8 cellular contexts compared by ENCODE assay signal in genomic region chr9:4661165-4662095, GRCh38. TPM values are rescaled to one million over a fixed set of nuclear protein-coding genes. Genes with fewer than 3 reads are reported as not detected.
A peak's percentile ranks its signal among the peaks of the same experiment; 100 is the strongest.
DNase-seq lines count a peak whose midpoint lies in the region; TF ChIP-seq lines count a peak whose summit lies in the region.

No MANE protein-coding gene starts in this region.

- peak overlapping the region; percentile 56 for H3K4me2 ChIP-seq in KMS-11

- no peaks in the 10 kb centered on the region for H4K20me1 ChIP-seq in KMS-11 (ENCODE audit: insufficient read depth)

- intact Hi-C loops in breast epithelium (cut with DNase I; ENCODE audit: low total_unique reads) = no loop called here

- no peak for TF ChIP-seq CTCF in GM12875 (IDR thresholded peaks at IDR 0.05; ENCODE audit: borderline replicate concordance, insufficient read depth, low read depth, low read length)
- TF ChIP-seq CTCF in KMS-11 (conservative IDR thresholded peaks at IDR 0.05; ENCODE audit: low read depth, low read length) = no peak
- TF ChIP-seq CTCF in breast epithelium (IDR thresholded peaks at IDR 0.05) = no peak

- peaks cover 29% of the 10 kb centered on the region for H3K4me1 ChIP-seq in KMS-11 (ENCODE audit: low read depth, poor library complexity, severe bottlenecking)
- peaks cover 0 to 11% of the 10 kb centered on the region in 2 donors for H3K4me1 ChIP-seq in breast epithelium
- H3K4me1 ChIP-seq in mononuclear cell (ENCODE audit: insufficient read depth, low read length) = peaks cover 43% of the 10 kb centered on the region

- H3K9me3 ChIP-seq in breast epithelium (no peaks in the 10 kb centered on the region), mononuclear cell (ENCODE audit: low read depth, low read length) (no peaks in the 10 kb centered on the region)

- peak overlapping the region; percentile 65 for H2AFZ ChIP-seq in KMS-11 (ENCODE audit: low read depth)

- H3K4me3 ChIP-seq in GM12875 (ENCODE audit: low read depth, low read length) = peak overlapping the region; percentile 79
- H3K4me3 ChIP-seq in KMS-11 (IDR thresholded peaks at IDR 0.05; ENCODE audit: insufficient read depth, low read depth, low read length) = no peak overlapping the region
- peak overlapping the region; percentile 86 to 94 (median 90) for H3K4me3 ChIP-seq in breast epithelium
- H3K4me3 ChIP-seq in mononuclear cell (ENCODE audit: low read length) = peak overlapping the region; percentile 80

- in situ Hi-C loops in ACHN (cut with HindIII; ENCODE audit: low pct_ligation_motif_present, low pct_unique_long_range_greater_than_20kb, low sequenced_read_pairs) = no loop called here

- H3K27ac ChIP-seq in KMS-11 = peak overlapping the region; percentile 40; the same call in 1 of the 2 replicates
- H3K27ac ChIP-seq in breast epithelium = peak overlapping the region; percentile 92

- peak overlapping the region; percentile 49; the same call in 1 of the 2 replicates for H3K9ac ChIP-seq in KMS-11

- H3K27me3 ChIP-seq in KMS-11 (ENCODE audit: insufficient read depth, low read depth) = no peaks in the 10 kb centered on the region; the same call in 1 of the 2 replicates
- no peaks in the 10 kb centered on the region for H3K27me3 ChIP-seq in breast epithelium
- no peaks in the 10 kb centered on the region for H3K27me3 ChIP-seq in mononuclear cell (ENCODE audit: insufficient read depth, low read length)

- H3K36me3 ChIP-seq in KMS-11 (ENCODE audit: insufficient read depth) (no peaks in the 10 kb centered on the region), breast epithelium (no peaks in the 10 kb centered on the region)

- DNase-seq in breast epithelium (ENCODE audit: low spot score in 2 of 2) (no peak), C1 segment of cervical spinal cord (lab: John Stamatoyannopoulos, UW) (no peak), NCI-H1694 (lab: John Stamatoyannopoulos, UW) (no peak), ACHN (no peak)
- no peak for DNase-seq in stimulated activated CD4-positive, alpha-beta T cell treated with anti-CD3 and anti-CD28 coated beads, Interleukin-2, amount 100 ng/mL, for 24 hours

- no peak for TF ChIP-seq POLR2A in breast epithelium (IDR thresholded peaks at IDR 0.05)

- H3K79me2 ChIP-seq in KMS-11 (ENCODE audit: insufficient read depth, low read depth) = no peaks in the 10 kb centered on the region

RNA-seq across cellular contexts. Expression of gene PLPP6, which starts 0.7 kb away (rescaled TPM):
- total RNA-seq in breast epithelium (10 to 100 TPM in 1 of 3 donors, 1 to 10 TPM in 2; 6.4 to 13.2 (median 8.8) TPM), mononuclear cell (10.1 TPM)

RNA-seq across cellular contexts. Expression of gene SPATA6L, which starts 4.8 kb away (rescaled TPM):
- 10 to 100 TPM in 2 of 3 donors, 1 to 10 TPM in 1; 1.4 to 22.5 (median 14.4) TPM for total RNA-seq in breast epithelium
- total RNA-seq in mononuclear cell = 1.8 TPM

RNA-seq across cellular contexts. Expression of gene CDC37L1, which starts 17.9 kb away (rescaled TPM):
- 10 to 100 TPM; 36.4 to 53.4 (median 42.7) TPM for total RNA-seq in breast epithelium
- 36.2 TPM for total RNA-seq in mononuclear cell
